Comparison of ENCODE assay signal across 16 cellular contexts in the genomic region with DNA sequence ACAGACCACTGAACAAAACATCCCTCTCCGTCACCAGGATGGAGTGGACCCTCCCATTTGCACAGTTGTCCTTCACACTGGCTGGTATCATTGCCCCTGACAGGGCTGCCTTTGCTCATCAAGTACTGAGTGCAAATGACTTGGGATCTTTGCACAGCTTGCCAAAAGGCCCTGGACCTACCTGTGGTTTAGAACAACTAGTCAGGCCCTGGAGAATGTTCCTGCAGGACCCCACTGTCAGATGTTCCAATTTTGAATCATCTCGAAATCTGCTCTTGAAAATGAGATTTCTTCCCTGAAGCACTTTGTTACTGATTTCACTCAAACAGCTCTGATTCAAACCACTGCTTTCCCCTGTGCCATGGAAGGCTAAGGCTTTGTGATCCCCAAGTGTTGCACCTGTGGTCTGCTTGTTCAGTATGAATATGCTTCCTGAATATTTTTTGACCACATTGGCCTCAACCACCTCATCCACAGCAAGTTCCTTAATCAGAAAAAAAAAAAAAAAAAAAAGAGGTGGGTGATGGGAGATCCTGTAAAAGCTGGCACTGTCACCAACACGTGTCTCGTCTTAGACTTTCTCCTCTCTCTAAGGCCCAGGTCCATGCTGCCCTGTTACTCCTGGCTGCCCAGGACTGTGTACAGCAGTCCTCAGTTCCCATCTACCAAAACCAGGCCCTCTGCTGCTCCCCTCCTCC. TPM values are rescaled to one million over a fixed set of nuclear protein-coding genes. Genes with fewer than 3 reads are reported as not detected.
DNase-seq lines count a peak whose midpoint lies in the region; ATAC-seq and TF ChIP-seq lines count a peak whose summit lies in the region.
"Had no signal": no experiment of that assay in that cellular context is flagged by ENCODE, and none has a peak within 500 bp of the region (broad histone marks: within the 10 kb centered on the region; RNA-seq: fewer than 3 reads in every experiment).

No MANE protein-coding gene starts in this region.

- H3K4me3 Mint-ChIP-seq in T-helper 17 cell = no peak overlapping the region

- H3K4me3 ChIP-seq in left lung = no peak overlapping the region

- peak overlapping the region in 1 of 2 donors; percentile 87 for H3K27ac ChIP-seq in left lung
- H3K27ac ChIP-seq: C4-2B had no signal

- ATAC-seq in T-helper 17 cell (no peak), left lung (peak; percentile 16), HG03045 (IDR thresholded peaks at IDR 0.05; ENCODE audit: unreplicated experiment) (no peak), Right ventricle myocardium inferior (no peak)
- ATAC-seq: activated CD4-positive, CD25-positive, alpha-beta regulatory T cell treated with anti-CD3 and anti-CD28 coated beads, Interleukin-2, amount 50 U/mL, for 24 hours had no signal

- no peaks in the 10 kb centered on the region for H3K27me3 ChIP-seq in left lung

- H3K27ac Mint-ChIP-seq in T-helper 17 cell = peak overlapping the region; percentile 87

- H3K9me3 ChIP-seq in T-helper 17 cell (ENCODE audit: control insufficient read depth, low read length, poor library complexity, severe bottlenecking) (no peaks in the 10 kb centered on the region), left lung (peaks cover 0 to 11% of the 10 kb centered on the region in 2 donors)

- peak; percentile 77 for DNase-seq in CD1c-positive myeloid dendritic cell (ENCODE audit: extremely low spot score)
- DNase-seq in GDM1 (lab: John Stamatoyannopoulos, UW) = peak; percentile 50
- DNase-seq in T-helper 17 cell = no peak
- no peak for DNase-seq in left lung
- DNase-seq in Right ventricle myocardium inferior (ENCODE audit: missing footprints) = no peak
- DNase-seq in dedifferentiated amniotic fluid mesenchymal stem cell (ENCODE audit: extremely low spot score) = no peak
- DNase-seq: activated naive CD4-positive, alpha-beta T cell treated with Interleukin-2 at 50 U/mL for 16 hours; cerebellar nuclear complex; glutamatergic neuron; kidney glomerular epithelial cell had no signal

- H3K27me3 Mint-ChIP-seq in T-helper 17 cell = no peaks in the 10 kb centered on the region

- peaks cover 27% of the 10 kb centered on the region for H3K4me1 Mint-ChIP-seq in T-helper 17 cell

- H3K36me3 Mint-ChIP-seq in T-helper 17 cell (ENCODE audit: low read depth) = no peaks in the 10 kb centered on the region

- no peak for TF ChIP-seq CTCF in left lung (IDR thresholded peaks at IDR 0.05)

- intact Hi-C loops in left lung (cut with DNase I) (no loop called here), Right ventricle myocardium inferior (cut with DNase I) (no loop called here)

- H3K36me3 ChIP-seq in left lung = no peaks in the 10 kb centered on the region

- peaks cover 0 to 50% of the 10 kb centered on the region in 2 donors for H3K4me1 ChIP-seq in left lung

RNA-seq across cellular contexts. Expression of a gene that starts 2.7 kb away (rescaled TPM):
- total RNA-seq in T-helper 17 cell (1 to 10 TPM; 2.6 to 7.0 TPM), left lung (10 to 100 TPM; 13.4 to 28.2 TPM), Right ventricle myocardium inferior (1.9 TPM)
- total RNA-seq: endothelial cell of umbilical vein, MCF 10A, myocyte had no signal

Comparison
In these comparisons a context has a peak if more than half of its experiments do, and no peak if none do; other contexts are left out.
1. DNase-seq: peak in CD1c-positive myeloid dendritic cell (single experiment) and GDM1 (single experiment); none in T-helper 17 cell (0 of 3), left lung (0 of 2), Right ventricle myocardium inferior (single experiment) and dedifferentiated amniotic fluid mesenchymal stem cell (single experiment).